Comparison of ENCODE assay signal across 8 cellular contexts in the genomic region with DNA sequence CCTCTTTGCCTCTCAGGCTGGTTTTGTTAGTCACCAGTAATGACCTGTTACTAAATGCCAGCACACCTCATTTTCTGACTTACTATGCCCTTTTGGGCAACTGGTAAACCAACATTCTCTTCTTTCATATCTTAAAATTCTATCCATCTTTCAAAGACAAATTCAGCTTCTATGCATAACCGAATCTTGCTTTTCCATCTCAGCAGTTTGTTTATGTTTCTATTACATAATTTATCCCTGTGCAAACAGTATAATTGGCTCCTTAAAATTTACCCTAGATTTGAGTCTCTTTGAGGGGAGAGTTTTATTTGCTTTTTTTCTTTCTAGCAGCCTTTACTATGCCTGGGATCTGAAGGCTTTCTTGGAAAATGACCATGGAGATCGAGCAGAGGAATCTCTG.
"Had no signal": no experiment of that assay in that cellular context is flagged by ENCODE, and none has a peak within 500 bp of the region (broad histone marks: within the 10 kb centered on the region; RNA-seq: fewer than 3 reads in every experiment).

No MANE protein-coding gene starts in this region.

- H3K36me3 ChIP-seq: HAP-1 had no signal

- H3K4me1 Mint-ChIP-seq: H9 had no signal

- H2AFZ ChIP-seq: GM23248 had no signal

- H3K4me1 ChIP-seq: HAP-1 had no signal

- H3K27ac ChIP-seq: GM23248 had no signal

- H3K27ac Mint-ChIP-seq: H9, HFFc6 had no signal

- H3K4me3 Mint-ChIP-seq: H9, HFFc6 had no signal

- H3K9me3 ChIP-seq: HAP-1 had no signal

- DNase-seq: GM23248, GOT3, H7, H9, HCEC 1CT, HFFc6 had no signal

- ATAC-seq: HCT116 had no signal

- H3K4me3 ChIP-seq: GM23248, HAP-1 had no signal

- H3K9me3 Mint-ChIP-seq: H9 had no signal
